Comparison of ENCODE assay signal across 1 cellular context in the genomic region with DNA sequence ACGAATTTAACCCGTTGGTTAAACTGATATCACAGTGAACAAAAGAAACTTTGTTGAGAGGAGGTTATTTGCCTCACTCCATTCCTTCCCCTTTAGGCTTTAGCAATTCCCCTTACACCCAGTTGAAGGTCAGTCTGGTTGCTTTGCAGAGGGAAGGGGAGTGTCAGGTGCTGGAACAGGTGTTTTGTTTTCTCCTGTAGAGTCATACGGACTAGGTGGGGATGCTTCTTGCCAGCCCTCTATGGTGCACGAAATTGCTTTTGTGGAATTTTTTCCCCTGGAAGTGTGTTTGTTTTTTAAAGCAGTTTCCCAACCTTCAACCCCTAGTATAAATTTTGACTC.
TF ChIP-seq lines count a peak whose summit lies in the region.

No MANE protein-coding gene starts in this region.

TF ChIP-seq in SK-N-SH, 30 proteins besides CTCF, POLR2A, EP300 and RAD21:
- TF ChIP-seq, protein P1, sequence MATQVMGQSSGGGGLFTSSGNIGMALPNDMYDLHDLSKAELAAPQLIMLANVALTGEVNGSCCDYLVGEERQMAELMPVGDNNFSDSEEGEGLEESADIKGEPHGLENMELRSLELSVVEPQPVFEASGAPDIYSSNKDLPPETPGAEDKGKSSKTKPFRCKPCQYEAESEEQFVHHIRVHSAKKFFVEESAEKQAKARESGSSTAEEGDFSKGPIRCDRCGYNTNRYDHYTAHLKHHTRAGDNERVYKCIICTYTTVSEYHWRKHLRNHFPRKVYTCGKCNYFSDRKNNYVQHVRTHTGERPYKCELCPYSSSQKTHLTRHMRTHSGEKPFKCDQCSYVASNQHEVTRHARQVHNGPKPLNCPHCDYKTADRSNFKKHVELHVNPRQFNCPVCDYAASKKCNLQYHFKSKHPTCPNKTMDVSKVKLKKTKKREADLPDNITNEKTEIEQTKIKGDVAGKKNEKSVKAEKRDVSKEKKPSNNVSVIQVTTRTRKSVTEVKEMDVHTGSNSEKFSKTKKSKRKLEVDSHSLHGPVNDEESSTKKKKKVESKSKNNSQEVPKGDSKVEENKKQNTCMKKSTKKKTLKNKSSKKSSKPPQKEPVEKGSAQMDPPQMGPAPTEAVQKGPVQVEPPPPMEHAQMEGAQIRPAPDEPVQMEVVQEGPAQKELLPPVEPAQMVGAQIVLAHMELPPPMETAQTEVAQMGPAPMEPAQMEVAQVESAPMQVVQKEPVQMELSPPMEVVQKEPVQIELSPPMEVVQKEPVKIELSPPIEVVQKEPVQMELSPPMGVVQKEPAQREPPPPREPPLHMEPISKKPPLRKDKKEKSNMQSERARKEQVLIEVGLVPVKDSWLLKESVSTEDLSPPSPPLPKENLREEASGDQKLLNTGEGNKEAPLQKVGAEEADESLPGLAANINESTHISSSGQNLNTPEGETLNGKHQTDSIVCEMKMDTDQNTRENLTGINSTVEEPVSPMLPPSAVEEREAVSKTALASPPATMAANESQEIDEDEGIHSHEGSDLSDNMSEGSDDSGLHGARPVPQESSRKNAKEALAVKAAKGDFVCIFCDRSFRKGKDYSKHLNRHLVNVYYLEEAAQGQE (IDR thresholded peaks at IDR 0.05; ENCODE audit: low read depth, low read length): no peak
